ENCODE assay signal across 18 cellular contexts in the genomic region with DNA sequence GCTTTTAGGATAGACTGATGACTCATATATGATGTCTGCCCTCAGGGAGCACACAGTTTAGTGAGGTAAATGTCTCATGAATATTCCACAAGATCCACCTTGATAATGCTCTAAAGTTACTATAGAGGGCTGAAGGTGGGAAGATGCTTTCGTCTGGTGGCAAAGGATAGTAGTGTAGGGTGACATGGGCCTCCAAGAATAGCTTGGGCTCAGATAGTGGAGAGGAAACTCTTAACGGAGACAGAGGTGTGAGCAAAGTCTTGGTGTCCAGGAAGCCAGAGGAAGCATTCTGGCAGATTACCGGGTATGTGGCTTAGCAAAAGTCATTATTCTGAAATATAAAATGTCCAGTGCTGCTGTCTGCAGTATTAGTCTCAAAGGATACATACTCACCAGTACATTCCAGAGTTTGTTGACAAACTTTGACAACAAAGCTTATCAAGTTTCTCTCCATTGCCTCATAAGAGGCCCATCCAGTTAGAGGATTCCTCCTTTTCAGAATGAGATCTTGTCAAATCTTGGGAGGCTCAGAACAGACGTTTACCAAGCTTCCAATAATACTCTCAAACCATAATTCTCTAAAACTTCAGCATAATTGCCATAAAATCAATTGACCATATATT.
DNase-seq lines count a peak whose midpoint lies in the region; ATAC-seq and TF ChIP-seq lines count a peak whose summit lies in the region.
"Had no signal": no experiment of that assay in that cellular context is flagged by ENCODE, and none has a peak within 500 bp of the region (broad histone marks: within the 10 kb centered on the region; RNA-seq: fewer than 3 reads in every experiment).

No MANE protein-coding gene starts in this region.

- TF ChIP-seq CTCF in gastroesophageal sphincter (IDR thresholded peaks at IDR 0.05) (no peak), psoas muscle (IDR thresholded peaks at IDR 0.05) (no peak), uterus (IDR thresholded peaks at IDR 0.05) (no peak)

- H3K4me3 ChIP-seq in gastroesophageal sphincter (no peak overlapping the region), psoas muscle (no peak overlapping the region), uterus (no peak overlapping the region)

- 52 to 83% methylated on average over 3 to 4 of the region's 4 CpGs for WGBS in gastroesophageal sphincter (ENCODE audit: low coverage in 1 of 2), 2 donors
- WGBS in psoas muscle, 3 donors = 38 to 51% (median 45%) methylated on average over 4 of the region's 4 CpGs

- intact Hi-C loops in left ventricle myocardium superior (cut with micrococcal nuclease) = no loop called here
- intact Hi-C loops in cardiac septum (cut with DNase I) = no loop called here
- intact Hi-C loops in psoas muscle (cut with DNase I) = no loop called here
- intact Hi-C loops in uterus (cut with DNase I; ENCODE audit: low total_unique reads) = no loop called here

- ATAC-seq in left ventricle myocardium superior (peak; percentile 37), gastroesophageal sphincter (no peak), psoas muscle (peak; percentile 42 to 58 (median 50))
- ATAC-seq: Panc1 had no signal

- H3K4me1 ChIP-seq in gastroesophageal sphincter (peaks cover 6 to 80% (median 38%) of the 10 kb centered on the region in 3 donors), psoas muscle (peaks cover 31% of the 10 kb centered on the region), uterus (peaks cover 0 to 7% of the 10 kb centered on the region in 2 donors)

- DNase-seq in left ventricle myocardium superior = no peak
- no peak for DNase-seq in cardiac septum (ENCODE audit: low spot score)
- no peak for DNase-seq in psoas muscle
- no peak for DNase-seq in uterus
- no peak for DNase-seq in amniotic stem cell (lab: John Stamatoyannopoulos, UW)
- DNase-seq in amygdala (lab: John Stamatoyannopoulos, UW) = no peak
- DNase-seq in D341Med (ENCODE audit: low spot score) = no peak
- DNase-seq: BE2C, DMS79, H7, IMR-90, NCI-H1694 treated with DMSO at 0.1 percent for 48 hours, NCI-H2081 treated with DMSO at 0.1 percent for 48 hours, NCI-H2171 treated with DMSO at 0.1 percent for 48 hours, NCI-H524 treated with DMSO at 0.1 percent for 48 hours, NCI-H82 had no signal

- H3K27me3 ChIP-seq in gastroesophageal sphincter = no peaks in the 10 kb centered on the region
- no peaks in the 10 kb centered on the region for H3K27me3 ChIP-seq in psoas muscle (ENCODE audit: insufficient read depth in 3 of 3, low read length in 2 of 3)
- no peaks in the 10 kb centered on the region for H3K27me3 ChIP-seq in uterus
- H3K27me3 ChIP-seq: BE2C had no signal

- H3K27ac ChIP-seq in gastroesophageal sphincter (peak overlapping the region in 3 of 4 donors; percentile 9 to 48 (median 46)), psoas muscle (peak overlapping the region; percentile 19), uterus (peak overlapping the region; percentile 7 to 17)

- no peak for TF ChIP-seq EP300 in gastroesophageal sphincter (IDR thresholded peaks at IDR 0.05)

- H3K36me3 ChIP-seq in gastroesophageal sphincter = no peaks in the 10 kb centered on the region
- H3K36me3 ChIP-seq in psoas muscle (ENCODE audit: insufficient read depth in 1 of 2, low read depth in 1 of 2) = no peaks in the 10 kb centered on the region
- no peaks in the 10 kb centered on the region for H3K36me3 ChIP-seq in uterus
- H3K36me3 ChIP-seq: BE2C had no signal

- TF ChIP-seq POLR2A in gastroesophageal sphincter (IDR thresholded peaks at IDR 0.05) = no peak
- TF ChIP-seq POLR2A in uterus (IDR thresholded peaks at IDR 0.05) = no peak

- H3K9me3 ChIP-seq in gastroesophageal sphincter (no peaks in the 10 kb centered on the region), psoas muscle (no peaks in the 10 kb centered on the region), uterus (no peaks in the 10 kb centered on the region)
- H3K9me3 ChIP-seq: BE2C had no signal
